ENCODE assay signal across 18 cellular contexts in the genomic region with DNA sequence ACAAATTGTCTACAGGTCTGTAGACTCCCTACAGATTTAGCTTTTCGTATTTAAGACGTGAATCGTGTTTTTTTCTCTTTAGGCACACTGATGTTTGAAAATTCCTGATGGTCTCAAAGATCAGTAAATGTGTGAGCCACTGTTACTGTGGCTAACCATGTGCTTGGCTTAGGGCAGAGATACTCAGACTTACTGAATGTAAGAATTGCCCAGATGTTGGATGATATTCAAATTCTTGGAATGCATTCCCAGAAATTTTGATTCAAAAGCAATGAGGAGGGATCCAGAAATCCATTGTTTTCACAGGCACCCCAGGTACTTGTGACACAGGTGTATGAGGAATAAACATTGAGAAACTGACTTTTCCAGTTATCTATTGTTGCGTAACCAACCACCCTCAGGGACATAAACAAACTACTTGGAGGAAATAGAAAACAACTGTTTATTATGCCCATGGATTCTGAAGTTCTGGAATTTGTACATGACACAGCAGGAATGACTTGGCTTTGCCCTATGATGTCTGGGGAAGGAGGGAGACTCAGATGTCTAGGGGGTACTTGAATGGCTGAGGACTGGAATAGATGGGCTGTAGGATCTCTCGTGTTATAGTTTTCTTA.
DNase-seq lines count a peak whose midpoint lies in the region; ATAC-seq and TF ChIP-seq lines count a peak whose summit lies in the region.
"Had no signal": no experiment of that assay in that cellular context is flagged by ENCODE, and none has a peak within 500 bp of the region (broad histone marks: within the 10 kb centered on the region; RNA-seq: fewer than 3 reads in every experiment).

No MANE protein-coding gene starts in this region.

- peak overlapping the region; percentile 14; the same call in 1 of the 2 replicates for H2BK20ac ChIP-seq in IMR-90 (ENCODE audit: low read depth, low read length)

- CTCF ChIA-PET in IMR-90 (lab: Yijun Ruan, JAX): no interaction called here

- no peaks in the 10 kb centered on the region for H4K20me1 ChIP-seq in IMR-90 (ENCODE audit: insufficient read depth, low read length)
- H4K20me1 ChIP-seq: BLaER1 had no signal

- no peak for TF ChIP-seq RAD21 in IMR-90 (IDR thresholded peaks at IDR 0.05; ENCODE audit: low read length)

- no peaks in the 10 kb centered on the region for H3K27me3 ChIP-seq in IMR-90 (ENCODE audit: control insufficient read depth, insufficient read depth, low read length)
- H3K27me3 ChIP-seq: BLaER1, ovary, stomach, upper lobe of left lung had no signal

- peak overlapping the region; percentile 36; the same call in 1 of the 2 replicates for H3K4ac ChIP-seq in IMR-90 (ENCODE audit: low read depth, low read length)

- H3K36me3 ChIP-seq in IMR-90 (ENCODE audit: control insufficient read depth, insufficient read depth, low read length): no peaks in the 10 kb centered on the region
- H3K36me3 ChIP-seq: BLaER1, ovary, stomach, upper lobe of left lung had no signal

- peak overlapping the region; percentile 48; the same call in 1 of the 2 replicates for H2AK5ac ChIP-seq in IMR-90 (ENCODE audit: low read depth, low read length)

- no TSS peak for BruUV-seq in IMR-90 (replicated peaks; lab: Mats Ljungman, UMichigan)

- H3K14ac ChIP-seq in IMR-90 (replicated peaks; ENCODE audit: low read depth, low read length): 0 out of 2 replicates have a peak overlapping the region, but pooled peaks have one; percentile 9

- H2BK5ac ChIP-seq in IMR-90 (ENCODE audit: low read depth, low read length, poor library complexity, severe bottlenecking): no peak overlapping the region

- H3K23ac ChIP-seq in IMR-90 (ENCODE audit: low read depth, low read length): no peak overlapping the region

- WGBS in IMR-90 (ENCODE audit: extremely low coverage in 2 of 2, insufficient read length in 1 of 2), 2 experiments: 100% methylated on average over 2 of the region's 5 CpGs; no CpG with 5 or more reads in 1 of the 2 experiments

- peak overlapping the region; percentile 31 for H2AK9ac ChIP-seq in IMR-90 (replicated peaks; ENCODE audit: low read depth, low read length, poor library complexity)

- H3K4me1 Mint-ChIP-seq in T-helper 17 cell: peaks cover 3% of the 10 kb centered on the region
- H3K4me1 Mint-ChIP-seq in stimulated activated naive CD8-positive, alpha-beta T cell treated with anti-CD3 and anti-CD28 coated beads, Interleukin-15, amount 100 ng/mL, for 72 hours: no peaks in the 10 kb centered on the region
- H3K4me1 Mint-ChIP-seq: naive B cell had no signal

- no peak overlapping the region for H4K91ac ChIP-seq in IMR-90 (ENCODE audit: insufficient read depth, low read depth, low read length)

- no peak overlapping the region for H3K9ac ChIP-seq in IMR-90 (ENCODE audit: low read depth, low read length)
- H3K9ac ChIP-seq: BLaER1 had no signal

- peak; percentile 9 for DNase-seq in AG08395 (ENCODE audit: low spot score)
- no peak for DNase-seq in IMR-90
- DNase-seq in astrocyte of the spinal cord (ENCODE audit: low read depth, low spot score): peak; percentile 5
- peak; percentile 14 for DNase-seq in kidney tubule cell (ENCODE audit: low spot score)
- DNase-seq in OCI-M1 (lab: John Stamatoyannopoulos, UW): no peak
- DNase-seq in T-helper 17 cell: no peak
- DNase-seq in stimulated activated naive CD8-positive, alpha-beta T cell treated with anti-CD3 and anti-CD28 coated beads, Interleukin-15, amount 100 ng/mL, for 72 hours: no peak
- DNase-seq: activated CD4-positive, alpha-beta T cell treated with anti-CD3 and anti-CD28 coated beads for 48 hours; amniotic stem cell; cerebellar nuclear complex; islet precursor cell; naive B cell; NCI-H524; ovary; stomach; upper lobe of left lung had no signal

- no peaks in the 10 kb centered on the region for H3K36me3 Mint-ChIP-seq in T-helper 17 cell (ENCODE audit: low read depth)
- H3K36me3 Mint-ChIP-seq: naive B cell had no signal

- H3K4me3 ChIP-seq in IMR-90 (ENCODE audit: insufficient read depth, low read depth, low read length): no peak overlapping the region
- H3K4me3 ChIP-seq in astrocyte of the spinal cord (ENCODE audit: low read depth, low read length): no peak overlapping the region
- H3K4me3 ChIP-seq: BLaER1, ovary, stomach, upper lobe of left lung had no signal

- 0 out of 3 replicates have a peak overlapping the region, but pooled peaks have one; percentile 25 for H2BK15ac ChIP-seq in IMR-90 (ENCODE audit: low read depth, low read length)

- intact Hi-C loops in IMR-90 (cut with micrococcal nuclease): no loop called here

- POLR2A ChIA-PET in IMR-90 (lab: Charles Lee; ENCODE audit: unreplicated experiment): no interaction called here

- H3K79me1 ChIP-seq in IMR-90 (ENCODE audit: low read depth in 1 of 2, low read length in 2 of 2): no peaks in the 10 kb centered on the region

- 0 out of 2 replicates have a peak, but pooled peaks cover 2% of the 10 kb centered on the region for H3K9me1 ChIP-seq in IMR-90 (ENCODE audit: insufficient read depth, low read length)

- peaks cover 5% of the 10 kb centered on the region for H3K27me3 Mint-ChIP-seq in T-helper 17 cell
- H3K27me3 Mint-ChIP-seq in stimulated activated naive CD8-positive, alpha-beta T cell treated with anti-CD3 and anti-CD28 coated beads, Interleukin-15, amount 100 ng/mL, for 72 hours: no peaks in the 10 kb centered on the region
- H3K27me3 Mint-ChIP-seq: naive B cell had no signal

- no peak for ATAC-seq in IMR-90 (ENCODE audit: low read depth)
- no peak for ATAC-seq in T-helper 17 cell
- no peak for ATAC-seq in stimulated activated naive CD8-positive, alpha-beta T cell treated with anti-CD3 and anti-CD28 coated beads, Interleukin-15, amount 100 ng/mL, for 72 hours
- ATAC-seq in HG03342 (IDR thresholded peaks at IDR 0.05; ENCODE audit: unreplicated experiment): no peak

- dilution Hi-C loops in IMR-90 (cut with HindIII; ENCODE audit: low sequenced_read_pairs, unreplicated experiment): no loop called here

- no peak overlapping the region for H3K4me3 Mint-ChIP-seq in T-helper 17 cell
- no peak overlapping the region for H3K4me3 Mint-ChIP-seq in stimulated activated naive CD8-positive, alpha-beta T cell treated with anti-CD3 and anti-CD28 coated beads, Interleukin-15, amount 100 ng/mL, for 72 hours
- H3K4me3 Mint-ChIP-seq: naive B cell had no signal

- H3K27ac ChIP-seq in IMR-90 (ENCODE audit: insufficient read depth, low read length): no peak overlapping the region
- H3K27ac ChIP-seq: BLaER1, ovary, stomach, upper lobe of left lung had no signal

- TF ChIP-seq CTCF in IMR-90 (conservative IDR thresholded peaks at IDR 0.05; ENCODE audit: low read depth, low read length) (no peak), astrocyte of the spinal cord (IDR thresholded peaks at IDR 0.05; ENCODE audit: low read depth, low read length) (no peak)

- no peak for TF ChIP-seq POLR2A in IMR-90 (IDR thresholded peaks at IDR 0.05; ENCODE audit: low read depth, low read length)

- no peaks in the 10 kb centered on the region for H3K9me3 Mint-ChIP-seq in stimulated activated naive CD8-positive, alpha-beta T cell treated with anti-CD3 and anti-CD28 coated beads, Interleukin-15, amount 100 ng/mL, for 72 hours
- H3K9me3 Mint-ChIP-seq: naive B cell had no signal

- peak overlapping the region; percentile 29; the same call in 1 of the 2 replicates for H3K18ac ChIP-seq in IMR-90 (ENCODE audit: low read depth, low read length)

- H4K8ac ChIP-seq in IMR-90 (ENCODE audit: low read depth in 2 of 2, low read length in 2 of 2): no peak overlapping the region

- no peak overlapping the region for H2BK120ac ChIP-seq in IMR-90 (ENCODE audit: low read depth, low read length)

- H3K4me1 ChIP-seq in IMR-90 (ENCODE audit: control insufficient read depth, insufficient read depth, low read length): peaks cover 3% of the 10 kb centered on the region; the same call in 1 of the 2 replicates
- H3K4me1 ChIP-seq: BLaER1 had no signal

- H2AFZ ChIP-seq in IMR-90 (replicated peaks; ENCODE audit: low read length, poor library complexity): no peak overlapping the region

- H3K4me2 ChIP-seq in IMR-90 (ENCODE audit: low read depth, low read length): no peak overlapping the region
- H3K4me2 ChIP-seq: BLaER1 had no signal

- in situ Hi-C loops in IMR-90 (cut with MboI; ENCODE audit: low sequenced_read_pairs): no loop called here
- in situ Hi-C loops in astrocyte of the spinal cord (cut with HindIII; ENCODE audit: low sequenced_read_pairs): no loop called here

- no peak overlapping the region for H4K5ac ChIP-seq in IMR-90 (ENCODE audit: low read depth, low read length)

- no peak overlapping the region for H3K56ac ChIP-seq in IMR-90 (ENCODE audit: extremely low read depth, insufficient read depth, low read length)

- H3K9me3 ChIP-seq in IMR-90 (ENCODE audit: control insufficient read depth, insufficient read depth, low read length): no peaks in the 10 kb centered on the region
- no peaks in the 10 kb centered on the region for H3K9me3 ChIP-seq in T-helper 17 cell (ENCODE audit: control insufficient read depth, low read length, poor library complexity, severe bottlenecking)
- H3K9me3 ChIP-seq: BLaER1, ovary, stomach, upper lobe of left lung had no signal

- H3K27ac Mint-ChIP-seq in T-helper 17 cell: no peak overlapping the region
- H3K27ac Mint-ChIP-seq in stimulated activated naive CD8-positive, alpha-beta T cell treated with anti-CD3 and anti-CD28 coated beads, Interleukin-15, amount 100 ng/mL, for 72 hours: no peak overlapping the region
- H3K27ac Mint-ChIP-seq: naive B cell had no signal

TF ChIP-seq in IMR-90, 13 proteins besides CTCF, POLR2A, EP300 and RAD21:
- TF ChIP-seq, protein P1, sequence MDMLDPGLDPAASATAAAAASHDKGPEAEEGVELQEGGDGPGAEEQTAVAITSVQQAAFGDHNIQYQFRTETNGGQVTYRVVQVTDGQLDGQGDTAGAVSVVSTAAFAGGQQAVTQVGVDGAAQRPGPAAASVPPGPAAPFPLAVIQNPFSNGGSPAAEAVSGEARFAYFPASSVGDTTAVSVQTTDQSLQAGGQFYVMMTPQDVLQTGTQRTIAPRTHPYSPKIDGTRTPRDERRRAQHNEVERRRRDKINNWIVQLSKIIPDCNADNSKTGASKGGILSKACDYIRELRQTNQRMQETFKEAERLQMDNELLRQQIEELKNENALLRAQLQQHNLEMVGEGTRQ (IDR thresholded peaks at IDR 0.05; ENCODE audit: low read depth, low read length): no peak
- peak; percentile 86 for TF ChIP-seq CEBPB (IDR thresholded peaks at IDR 0.05; ENCODE audit: low read depth, low read length)

Comparison
In these comparisons a context has a peak if more than half of its experiments do, and no peak if none do; other contexts are left out.
1. DNase-seq: peak in AG08395 (single experiment), astrocyte of the spinal cord (single experiment) and kidney tubule cell (single experiment); none in IMR-90 (single experiment), OCI-M1 (single experiment), T-helper 17 cell (0 of 3) and stimulated activated naive CD8-positive, alpha-beta T cell treated with anti-CD3 and anti-CD28 coated beads, Interleukin-15, amount 100 ng/mL, for 72 hours (0 of 2).